In the genomic region with DNA sequence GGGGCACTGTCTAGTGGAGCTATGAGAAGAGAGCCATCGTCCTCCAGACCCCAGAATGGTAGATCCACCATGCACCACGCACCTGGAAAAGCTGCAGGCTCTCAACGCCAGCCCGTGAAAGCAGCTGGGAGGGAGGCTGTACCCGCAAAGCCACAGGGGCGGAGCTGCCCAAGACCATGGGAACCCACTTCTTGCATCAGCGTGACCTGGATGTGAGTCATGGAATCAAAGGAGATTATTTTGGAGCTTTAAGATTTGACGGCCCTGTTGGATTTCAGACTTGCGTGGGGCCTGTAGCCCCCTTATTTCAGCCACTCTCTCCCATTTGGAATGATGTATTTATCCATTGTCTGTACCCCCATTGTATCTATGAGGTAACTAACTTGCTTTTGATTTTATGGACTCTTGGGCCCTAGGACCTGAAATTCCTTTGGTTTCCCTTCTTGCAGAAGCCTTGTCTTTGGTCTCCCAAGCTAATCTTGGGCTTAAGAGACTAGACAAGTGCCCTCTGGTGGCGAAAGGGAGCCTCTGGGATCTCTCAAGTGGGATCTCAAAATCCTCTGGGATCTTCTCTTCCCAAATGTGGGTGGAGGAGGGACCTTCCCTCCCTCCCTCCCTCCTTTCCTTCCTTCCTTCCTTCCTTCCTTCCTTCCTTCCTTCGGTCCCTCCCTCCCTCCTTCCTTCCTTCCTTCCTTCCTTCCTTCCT, we compare ENCODE assay signal across 8 cellular contexts. TPM values are rescaled to one million over a fixed set of nuclear protein-coding genes. Genes with fewer than 3 reads are reported as not detected.
DNase-seq lines count a peak whose midpoint lies in the region; ATAC-seq and TF ChIP-seq lines count a peak whose summit lies in the region.

No MANE protein-coding gene starts in this region.

- no peaks in the 10 kb centered on the region for H4K20me1 ChIP-seq in OCI-LY3 (ENCODE audit: insufficient read depth, low read length)

- no peak overlapping the region for H3K9ac ChIP-seq in OCI-LY3 (ENCODE audit: low read length)
- no peak overlapping the region for H3K9ac ChIP-seq in trophoblast cell (ENCODE audit: low read length)

- H3K27me3 ChIP-seq in A673 (replicated peaks; ENCODE audit: insufficient read depth, low read depth, low read length, poor library complexity) (no peaks in the 10 kb centered on the region), OCI-LY3 (ENCODE audit: low read depth, low read length) (0 out of 2 replicates have a peak, but pooled peaks cover 2% of the 10 kb centered on the region), trophoblast cell (ENCODE audit: insufficient read depth, low read length) (no peaks in the 10 kb centered on the region)

- H3K36me3 ChIP-seq in A673 (ENCODE audit: insufficient read depth, low read length, poor library complexity, severe bottlenecking) (no peaks in the 10 kb centered on the region), OCI-LY3 (replicated peaks; ENCODE audit: low read depth, low read length) (no peaks in the 10 kb centered on the region), trophoblast cell (ENCODE audit: control insufficient read depth in 1 of 2, insufficient read depth in 2 of 2, low read length in 2 of 2) (no peaks in the 10 kb centered on the region)

- no peaks in the 10 kb centered on the region for H3K79me1 ChIP-seq in trophoblast cell (ENCODE audit: low read length)

- POLR2A ChIA-PET in A673 (lab: Charles Lee; ENCODE audit: low non-redundant PET): no interaction called here
- POLR2A ChIA-PET in GM10248 (lab: Yijun Ruan, JAX): no interaction called here

- BruUV-seq in A673 (replicated peaks; lab: Mats Ljungman, UMichigan): no TSS peak

- H3K4me3 ChIP-seq in A673 (ENCODE audit: low read depth, low read length, poor library complexity, severe bottlenecking) (no peak overlapping the region), OCI-LY3 (ENCODE audit: low read length) (no peak overlapping the region), trophoblast cell (ENCODE audit: low read depth, low read length) (no peak overlapping the region)

- H4K91ac ChIP-seq in trophoblast cell (ENCODE audit: low read depth, low read length): no peak overlapping the region

- H3K14ac ChIP-seq in trophoblast cell (ENCODE audit: low read length): no peak overlapping the region

- peak; percentile 48 for ATAC-seq in esophagus mucosa

- H2BK5ac ChIP-seq in trophoblast cell (ENCODE audit: low read depth, low read length, poor library complexity): no peak overlapping the region

- no peaks in the 10 kb centered on the region for H3K4me1 ChIP-seq in A673 (ENCODE audit: insufficient read depth, low read length, poor library complexity, severe bottlenecking)
- H3K4me1 ChIP-seq in OCI-LY3 (ENCODE audit: low read length): no peaks in the 10 kb centered on the region
- no peaks in the 10 kb centered on the region for H3K4me1 ChIP-seq in trophoblast cell (ENCODE audit: control insufficient read depth in 1 of 2, insufficient read depth in 2 of 2, low read length in 2 of 2)

- H3K9me3 ChIP-seq in A673 (ENCODE audit: low read depth, low read length, poor library complexity, severe bottlenecking) (no peaks in the 10 kb centered on the region), OCI-LY3 (ENCODE audit: insufficient read depth, low read length) (no peaks in the 10 kb centered on the region), trophoblast cell (ENCODE audit: insufficient read depth, low read depth, low read length) (no peaks in the 10 kb centered on the region)

- no peak overlapping the region for H2AK5ac ChIP-seq in trophoblast cell (ENCODE audit: low read length)

- H3K18ac ChIP-seq in trophoblast cell (ENCODE audit: low read length): no peak overlapping the region

- TF ChIP-seq CTCF in A673 (conservative IDR thresholded peaks at IDR 0.05; ENCODE audit: low read depth, low read length) (peak; percentile 66), GM10248 (IDR thresholded peaks at IDR 0.05; ENCODE audit: control extremely low read depth, extremely low read depth, low read depth, missing control alignments) (peak; percentile 50), OCI-LY3 (IDR thresholded peaks at IDR 0.05; ENCODE audit: low read depth, low read length) (peak; percentile 33)

- no CpG with 5 or more reads among the region's 11 CpGs for WGBS in trophoblast cell (ENCODE audit: extremely low coverage, insufficient coverage, insufficient read length)

- H3K4me2 ChIP-seq in OCI-LY3 (ENCODE audit: low read length): no peak overlapping the region
- H3K4me2 ChIP-seq in trophoblast cell (ENCODE audit: low read length): no peak overlapping the region

- intact Hi-C loops in A673 (cut with micrococcal nuclease; ENCODE audit: unreplicated experiment): no loop called here

- no peak overlapping the region for H2BK120ac ChIP-seq in trophoblast cell (ENCODE audit: insufficient read depth, low read length, poor library complexity)

- no peak overlapping the region for H4K12ac ChIP-seq in trophoblast cell (ENCODE audit: low read depth, low read length)

- H3K4ac ChIP-seq in trophoblast cell (ENCODE audit: low read depth, low read length): no peak overlapping the region

- no peaks in the 10 kb centered on the region for H3K79me2 ChIP-seq in OCI-LY3 (ENCODE audit: low read length)
- no peaks in the 10 kb centered on the region for H3K79me2 ChIP-seq in trophoblast cell (ENCODE audit: control insufficient read depth, insufficient read depth, low read length, poor library complexity)

- H3K27ac ChIP-seq in A673 (ENCODE audit: low read depth, low read length, poor library complexity, severe bottlenecking) (no peak overlapping the region), OCI-LY3 (ENCODE audit: low read length) (no peak overlapping the region), trophoblast cell (ENCODE audit: low read depth, low read length) (no peak overlapping the region)

- H2AFZ ChIP-seq in OCI-LY3 (ENCODE audit: low read depth, low read length) (no peak overlapping the region), trophoblast cell (ENCODE audit: insufficient read depth, low read length, poor library complexity) (no peak overlapping the region)

- CTCF ChIA-PET in A673 (lab: Charles Lee) (interaction anchor here (0.6 to 1.9 kb wide), 8 partner anchors 11 to 1042 kb away, joined by 3 to 8 read pairs (median 4); no protein-coding TSS in a partner anchor), GM10248 (lab: Yijun Ruan, JAX) (interaction anchor here (0.8 to 3.0 kb wide), 10 partner anchors 9 to 159 kb away, joined by 3 to 18 read pairs (median 3); no protein-coding TSS in a partner anchor)

- no peak overlapping the region for H2BK12ac ChIP-seq in trophoblast cell (ENCODE audit: low read length)

- no peak overlapping the region for H3K23ac ChIP-seq in trophoblast cell (ENCODE audit: low read length)

- DNase-seq in A673 (ENCODE audit: low spot score) (peak; percentile 82), GM10248 (ENCODE audit: extremely low spot score) (peak; percentile 38), trophoblast cell (peak; percentile 71 to 90)
- no peak for DNase-seq in NK-92 treated with Interleukin-12 subunit alpha and Interleukin-12 subunit beta, amount 100 ng/mL, for 24 hours (lab: John Stamatoyannopoulos, UW)
- DNase-seq in stimulated activated naive CD4-positive, alpha-beta T cell (lab: John Stamatoyannopoulos, UW): no peak
- no peak for DNase-seq in stimulated activated naive CD4-positive, alpha-beta T cell treated with Interleukin-2 at 50 U/mL for 16 hours (lab: John Stamatoyannopoulos, UW)

- no peak overlapping the region for H4K8ac ChIP-seq in trophoblast cell (ENCODE audit: low read depth, low read length)

RNA-seq across cellular contexts. Expression of a gene that starts 58.2 kb away (rescaled TPM):
- total RNA-seq in A673 (2021): 83.8 and 90.4 TPM in 2 replicates
- 50.1 TPM for total RNA-seq in esophagus mucosa
- 60.4 and 60.6 TPM in 2 replicates for polyA plus RNA-seq in trophoblast cell (2013)

Comparison
In these comparisons a context has a peak if more than half of its experiments do, and no peak if none do; other contexts are left out.
1. DNase-seq: peak in A673 (single experiment), GM10248 (single experiment) and trophoblast cell (2 of 2); none in NK-92 treated with Interleukin-12 subunit alpha and Interleukin-12 subunit beta, amount 100 ng/mL, for 24 hours (single experiment), stimulated activated naive CD4-positive, alpha-beta T cell (0 of 6) and stimulated activated naive CD4-positive, alpha-beta T cell treated with Interleukin-2 at 50 U/mL for 16 hours (single experiment).
2. Peak in every context shown above with its lines, with median percentiles within 50 percentile points of each other: CTCF ChIP-seq.